Comparison of ENCODE assay signal across 8 cellular contexts in the genomic region with DNA sequence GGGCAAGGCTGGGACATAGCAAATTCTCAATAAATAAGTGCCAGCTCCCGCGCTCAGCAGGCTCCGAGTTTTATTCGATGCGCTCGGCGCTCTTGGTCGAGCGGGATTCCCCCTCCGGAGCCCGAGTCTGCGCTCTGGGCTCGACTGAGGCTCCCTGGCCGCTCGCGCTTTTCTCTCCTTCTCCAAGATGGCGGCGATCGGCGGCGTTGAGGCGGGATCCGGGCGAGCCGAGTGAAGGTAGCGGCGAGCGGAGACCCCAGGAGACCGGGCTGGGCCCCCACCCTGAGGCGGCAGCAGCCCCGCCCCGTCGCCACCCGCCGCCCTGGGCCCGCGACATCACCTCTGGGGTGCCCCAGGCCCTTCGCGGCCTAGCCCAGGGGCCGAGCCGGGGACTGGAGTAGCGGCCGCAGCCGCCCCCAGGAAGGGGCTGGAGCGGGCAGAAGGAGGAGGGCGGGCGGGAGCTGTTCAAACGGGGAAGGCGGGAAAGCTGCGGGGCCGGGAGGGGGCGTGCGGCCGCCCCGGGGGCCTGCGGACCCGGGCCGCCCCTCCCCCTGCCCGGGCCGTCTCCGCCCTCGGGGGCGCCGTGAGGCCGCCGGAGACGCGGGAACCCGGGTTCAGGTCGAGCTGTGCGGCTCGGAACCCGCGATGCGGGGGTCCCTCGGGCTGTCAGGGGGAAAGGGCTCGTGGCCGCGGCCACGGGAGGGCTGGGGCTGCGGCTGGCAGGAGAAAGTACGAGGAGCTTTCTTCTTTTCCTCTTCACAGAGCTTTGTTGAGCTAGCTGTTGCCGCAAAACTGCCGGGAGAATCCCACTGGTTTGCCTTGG. TPM values are rescaled to one million over a fixed set of nuclear protein-coding genes. Genes with fewer than 3 reads are reported as not detected.
DNase-seq lines count a peak whose midpoint lies in the region; ATAC-seq and TF ChIP-seq lines count a peak whose summit lies in the region.

A gene with protein sequence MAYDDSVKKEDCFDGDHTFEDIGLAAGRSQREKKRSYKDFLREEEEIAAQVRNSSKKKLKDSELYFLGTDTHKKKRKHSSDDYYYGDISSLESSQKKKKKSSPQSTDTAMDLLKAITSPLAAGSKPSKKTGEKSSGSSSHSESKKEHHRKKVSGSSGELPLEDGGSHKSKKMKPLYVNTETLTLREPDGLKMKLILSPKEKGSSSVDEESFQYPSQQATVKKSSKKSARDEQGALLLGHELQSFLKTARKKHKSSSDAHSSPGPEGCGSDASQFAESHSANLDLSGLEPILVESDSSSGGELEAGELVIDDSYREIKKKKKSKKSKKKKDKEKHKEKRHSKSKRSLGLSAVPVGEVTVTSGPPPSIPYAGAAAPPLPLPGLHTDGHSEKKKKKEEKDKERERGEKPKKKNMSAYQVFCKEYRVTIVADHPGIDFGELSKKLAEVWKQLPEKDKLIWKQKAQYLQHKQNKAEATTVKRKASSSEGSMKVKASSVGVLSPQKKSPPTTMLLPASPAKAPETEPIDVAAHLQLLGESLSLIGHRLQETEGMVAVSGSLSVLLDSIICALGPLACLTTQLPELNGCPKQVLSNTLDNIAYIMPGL (plus strand): TSS at position 173 of the 823 bp plus-strand sequence. CDS start 4,898 bp downstream, outside the sequence.

- H3K36me3 Mint-ChIP-seq in activated CD4-positive, alpha-beta T cell treated with anti-CD3 and anti-CD28 coated beads, Interleukin-2, amount 10 ng/mL, durations not matched to agents 7 days and 5 days (ENCODE audit: low read depth), result peaks cover 31% of the 10 kb centered on the region

- peak within 1 kb of the TSS; percentile 90 for H3K4me3 ChIP-seq in BLaER1

- peak; percentile 92 for ATAC-seq in HG03432 (IDR thresholded peaks at IDR 0.05; ENCODE audit: unreplicated experiment)
- ATAC-seq in left colon, result peak; percentile 95

- peaks cover 11% of the 10 kb centered on the region for H3K36me3 ChIP-seq in BLaER1

- no peaks in the 10 kb centered on the region for H3K27me3 ChIP-seq in BLaER1

- no peaks in the 10 kb centered on the region for H3K9me3 Mint-ChIP-seq in activated CD4-positive, alpha-beta T cell treated with anti-CD3 and anti-CD28 coated beads, Interleukin-2, amount 10 ng/mL, durations not matched to agents 7 days and 5 days

- H3K4me1 Mint-ChIP-seq in activated CD4-positive, alpha-beta T cell treated with anti-CD3 and anti-CD28 coated beads, Interleukin-2, amount 10 ng/mL, durations not matched to agents 7 days and 5 days, result peaks cover 32% of the 10 kb centered on the region

- POLR2A ChIA-PET in activated CD4-positive, alpha-beta T cell treated with anti-CD3 and anti-CD28 coated beads, Interleukin-2, amount 10 ng/mL, durations not matched to agents 7 days and 5 days (lab: Charles Lee), result interaction anchor here (0.8 to 1.4 kb wide), 2 partner anchors 19 to 42 kb away, joined by 4 to 6 read pairs; a partner anchor contains a TSS

- 0 out of 2 replicates have a peak, but pooled peaks cover 4% of the 10 kb centered on the region for H4K20me1 ChIP-seq in BLaER1

- peak; percentile 53 to 92 for DNase-seq in NCI-H526 (lab: John Stamatoyannopoulos, UW)
- DNase-seq in activated CD4-positive, alpha-beta T cell treated with anti-CD3 and anti-CD28 coated beads, Interleukin-2, amount 10 ng/mL, durations not matched to agents 7 days and 5 days, result peak; percentile 89
- DNase-seq in dedifferentiated amniotic fluid mesenchymal stem cell (ENCODE audit: extremely low spot score), result peak; percentile 93
- peak; percentile 86 to 90 for DNase-seq in left colon
- peak; percentile 79 to 83 for DNase-seq in stimulated activated CD4-positive, alpha-beta T cell treated with anti-CD3 and anti-CD28 coated beads, Interleukin-1b, Interleukin-23, amount 100 ng/mL, for 4 hours (ENCODE audit: low read depth in 2 of 2)

- peak within 1 kb of the TSS; percentile 99 for H3K9ac ChIP-seq in BLaER1

- peak; percentile 70 for TF ChIP-seq POLR2A in GM19193 (IDR thresholded peaks at IDR 0.05; ENCODE audit: extremely low read depth, insufficient read depth, insufficient read length)

- H3K4me1 ChIP-seq in BLaER1, result peaks cover 16% of the 10 kb centered on the region

- intact Hi-C loops in left colon (cut with DNase I, micrococcal nuclease), result no loop called here

- H3K4me2 ChIP-seq in BLaER1, result peak within 1 kb of the TSS; percentile 91

- H3K27me3 Mint-ChIP-seq in activated CD4-positive, alpha-beta T cell treated with anti-CD3 and anti-CD28 coated beads, Interleukin-2, amount 10 ng/mL, durations not matched to agents 7 days and 5 days, result no peaks in the 10 kb centered on the region

- CTCF ChIA-PET in activated CD4-positive, alpha-beta T cell treated with anti-CD3 and anti-CD28 coated beads, Interleukin-2, amount 10 ng/mL, durations not matched to agents 7 days and 5 days (lab: Charles Lee), result interaction anchor here (0.9 to 2.3 kb wide), 2 partner anchors 16 to 32 kb away, joined by 4 to 5 read pairs; no protein-coding TSS in a partner anchor

- peak within 1 kb of the TSS; percentile 92 for H3K4me3 Mint-ChIP-seq in activated CD4-positive, alpha-beta T cell treated with anti-CD3 and anti-CD28 coated beads, Interleukin-2, amount 10 ng/mL, durations not matched to agents 7 days and 5 days

- H3K9me3 ChIP-seq in BLaER1, result no peaks in the 10 kb centered on the region

- peak within 1 kb of the TSS; percentile 96 for H3K27ac Mint-ChIP-seq in activated CD4-positive, alpha-beta T cell treated with anti-CD3 and anti-CD28 coated beads, Interleukin-2, amount 10 ng/mL, durations not matched to agents 7 days and 5 days

- H3K27ac ChIP-seq in BLaER1, result peak within 1 kb of the TSS; percentile 99

RNA-seq across cellular contexts. Expression of the gene that starts here (rescaled TPM):
- total RNA-seq in activated CD4-positive, alpha-beta T cell treated with anti-CD3 and anti-CD28 coated beads, Interleukin-2, amount 10 ng/mL, durations not matched to agents 7 days and 5 days, result 10 to 100 TPM; 32.2 to 35.5 TPM
- total RNA-seq in left colon, result 10 to 100 TPM; 16.9 to 19.7 TPM

Comparison
In these comparisons a context has a peak if more than half of its experiments do, and no peak if none do; other contexts are left out.
1. Peak in every context shown above with its lines: DNase-seq, ATAC-seq, H3K4me3 ChIP-seq and H3K27ac ChIP-seq.